In the genomic region with DNA sequence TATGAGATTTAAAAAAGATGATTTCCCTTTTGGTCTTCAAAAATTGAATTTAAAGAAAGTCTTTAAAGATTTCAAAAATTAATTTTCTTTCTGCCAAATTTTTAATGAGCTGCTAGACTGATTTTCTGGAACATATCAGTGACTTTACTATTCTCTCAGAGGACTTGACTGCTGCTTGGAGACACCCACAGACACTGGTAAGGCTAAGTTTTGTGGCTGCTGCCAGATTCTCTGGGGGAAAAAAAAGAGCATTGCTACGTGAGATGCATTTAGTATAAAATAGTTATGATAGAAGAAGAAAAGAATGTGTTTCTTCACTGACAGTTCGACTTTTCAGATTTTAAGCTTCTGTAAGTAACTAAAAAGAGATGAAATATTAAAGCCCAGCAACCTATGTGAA, we compare ENCODE assay signal across 20 cellular contexts.
"Had no signal": no experiment of that assay in that cellular context is flagged by ENCODE, and none has a peak within 500 bp of the region (broad histone marks: within the 10 kb centered on the region; RNA-seq: fewer than 3 reads in every experiment).

No MANE protein-coding gene starts in this region.

- DNase-seq: stimulated activated CD4-positive, alpha-beta T cell treated with anti-CD3 and anti-CD28 coated beads, Interleukin-2, amount 100 ng/mL, for 48 hours; stimulated activated CD4-positive, alpha-beta T cell treated with anti-CD3 and anti-CD28 coated beads, Interleukin-4, amount 100 ng/mL, for 1 hour; stimulated activated CD4-positive, alpha-beta T cell treated with anti-CD3 and anti-CD28 coated beads, Interleukin-4, amount 100 ng/mL, for 24 hours; stimulated activated CD4-positive, alpha-beta T cell treated with anti-CD3 and anti-CD28 coated beads, Interleukin-4, amount 100 ng/mL, for 4 hours; stimulated activated CD8-positive, alpha-beta memory T cell treated with anti-CD3 and anti-CD28 coated beads, Interleukin-4, amount 100 ng/mL, for 48 hours; stimulated activated naive B cell treated with anti-CD40 and anti-IgM and Interleukin-4, amounts not matched to agents 10 μg/mL and 1 μg/mL and 100 μg/mL, for 72 hours; stimulated activated naive CD4-positive, alpha-beta T cell; stimulated activated naive CD4-positive, alpha-beta T cell treated with Interleukin-2 at 50 U/mL for 16 hours; stimulated activated naive CD8-positive, alpha-beta T cell treated with anti-CD3 and anti-CD28 coated beads, Interleukin-15, amount 100 ng/mL, for 72 hours; stimulated activated naive CD8-positive, alpha-beta T cell treated with anti-CD3 and anti-CD28 coated beads, Interleukin-15, Interleukin-2, amounts not matched to agents 100 U/mL and 50 U/mL, for 24 hours; stomach; substantia nigra; testis; thyroid gland; tibial artery; transverse colon; trophoblast cell; upper lobe of left lung; upper lobe of right lung; uterus had no signal
